In genomic region chr4:159446266-159446976, GRCh38 we compare ENCODE assay signal across 9 cellular contexts.
DNase-seq lines count a peak whose midpoint lies in the region; ATAC-seq, FAIRE-seq and TF ChIP-seq lines count a peak whose summit lies in the region.
"Had no signal": no experiment of that assay in that cellular context is flagged by ENCODE, and none has a peak within 500 bp of the region (broad histone marks: within the 10 kb centered on the region; RNA-seq: fewer than 3 reads in every experiment).

No MANE protein-coding gene starts in this region.

- no peaks in the 10 kb centered on the region for H3K36me3 ChIP-seq in parathyroid adenoma (ENCODE audit: control insufficient read depth, insufficient read depth, low read length)

- no peaks in the 10 kb centered on the region for H3K36me3 Mint-ChIP-seq in activated CD8-positive, alpha-beta T cell treated with anti-CD3 and anti-CD28 coated beads for 36 hours (ENCODE audit: low read depth)

- no peaks in the 10 kb centered on the region for H3K27me3 ChIP-seq in parathyroid adenoma (ENCODE audit: control insufficient read depth, insufficient read depth, low read length)

- H3K79me2 ChIP-seq in parathyroid adenoma, result no peaks in the 10 kb centered on the region

- DNase-seq in Daoy (ENCODE audit: low read depth) (peak; percentile 22), NCI-H345 (lab: John Stamatoyannopoulos, UW) (peak; percentile 49), frontal cortex (ENCODE audit: low spot score in 2 of 2) (peak; percentile 39 to 63), activated gamma-delta T cell treated with Interleukin-2 at 50 U/mL for 16 hours (no peak)
- peak; percentile 31 for DNase-seq in activated CD8-positive, alpha-beta T cell treated with anti-CD3 and anti-CD28 coated beads for 36 hours

- H2AFZ ChIP-seq in parathyroid adenoma, result no peak overlapping the region

- FAIRE-seq in frontal cortex (lab: Jason Lieb, UNC), result no peak
- FAIRE-seq: endometrium had no signal

- TF ChIP-seq CTCF in activated CD8-positive, alpha-beta T cell treated with anti-CD3 and anti-CD28 coated beads for 36 hours (IDR thresholded peaks at IDR 0.05), result peak; percentile 73
- TF ChIP-seq CTCF in parathyroid adenoma (IDR thresholded peaks at IDR 0.05), result peak; percentile 64

- no peaks in the 10 kb centered on the region for H3K4me1 Mint-ChIP-seq in activated CD8-positive, alpha-beta T cell treated with anti-CD3 and anti-CD28 coated beads for 36 hours (ENCODE audit: low read depth)

- POLR2A ChIA-PET in activated CD8-positive, alpha-beta T cell treated with anti-CD3 and anti-CD28 coated beads for 36 hours (lab: Charles Lee), result no interaction called here

- CTCF ChIA-PET in activated CD8-positive, alpha-beta T cell treated with anti-CD3 and anti-CD28 coated beads for 36 hours (lab: Charles Lee), result no interaction called here

- no peak overlapping the region for H3K9ac ChIP-seq in parathyroid adenoma

- no peak overlapping the region for H3K27ac Mint-ChIP-seq in activated CD8-positive, alpha-beta T cell treated with anti-CD3 and anti-CD28 coated beads for 36 hours

- no peaks in the 10 kb centered on the region for H3K9me3 ChIP-seq in parathyroid adenoma (ENCODE audit: control insufficient read depth, low read length)

- no peak overlapping the region for H3K27ac ChIP-seq in parathyroid adenoma

- H3K4me1 ChIP-seq in parathyroid adenoma, result no peaks in the 10 kb centered on the region

- no peak overlapping the region for H3K4me3 Mint-ChIP-seq in activated CD8-positive, alpha-beta T cell treated with anti-CD3 and anti-CD28 coated beads for 36 hours

- H3K27me3 Mint-ChIP-seq in activated CD8-positive, alpha-beta T cell treated with anti-CD3 and anti-CD28 coated beads for 36 hours, result peaks cover 11% of the 10 kb centered on the region

- H3K4me2 ChIP-seq in parathyroid adenoma (ENCODE audit: low read length), result no peak overlapping the region

- H3K9me3 Mint-ChIP-seq in activated CD8-positive, alpha-beta T cell treated with anti-CD3 and anti-CD28 coated beads for 36 hours, result no peaks in the 10 kb centered on the region

- no peak overlapping the region for H3K4me3 ChIP-seq in parathyroid adenoma (ENCODE audit: low read depth, low read length)

- intact Hi-C loops in activated CD8-positive, alpha-beta T cell treated with anti-CD3 and anti-CD28 coated beads for 36 hours (cut with micrococcal nuclease), result loop anchor here (10.0 kb wide), 1 partner anchor 712 kb away; no protein-coding TSS in a partner anchor

- ATAC-seq in GM19438 (IDR thresholded peaks at IDR 0.05; ENCODE audit: low read depth, unreplicated experiment), result peak; percentile 99
- ATAC-seq in HG03378 (IDR thresholded peaks at IDR 0.05; ENCODE audit: unreplicated experiment), result peak; percentile 99
- peak; percentile 94 for ATAC-seq in activated CD8-positive, alpha-beta T cell treated with anti-CD3 and anti-CD28 coated beads for 36 hours
